ENCODE assay signal across 9 cellular contexts in genomic region chr1:234743866-234744581, GRCh38.
DNase-seq lines count a peak whose midpoint lies in the region; ATAC-seq and TF ChIP-seq lines count a peak whose summit lies in the region.
"Had no signal": no experiment of that assay in that cellular context is flagged by ENCODE, and none has a peak within 500 bp of the region (broad histone marks: within the 10 kb centered on the region; RNA-seq: fewer than 3 reads in every experiment).

No MANE protein-coding gene starts in this region.

- in situ Hi-C loops in GM23248 (cut with MboI) = loop anchor here (25.0 kb wide), 1 partner anchor 257 kb away; the partner anchor contains the start of gene TARBP1

- H3K27me3 ChIP-seq in GM23248 (replicated peaks; ENCODE audit: insufficient read depth) = no peaks in the 10 kb centered on the region
- H3K27me3 ChIP-seq in gastroesophageal sphincter = no peaks in the 10 kb centered on the region
- H3K27me3 ChIP-seq: foreskin keratinocyte had no signal

- no peaks in the 10 kb centered on the region for H4K20me1 ChIP-seq in GM23248 (ENCODE audit: insufficient read depth)

- H3K36me3 ChIP-seq in GM23248 (ENCODE audit: low read depth) (no peaks in the 10 kb centered on the region), gastroesophageal sphincter (no peaks in the 10 kb centered on the region)

- no peak for TF ChIP-seq POLR2A in gastroesophageal sphincter (IDR thresholded peaks at IDR 0.05)

- no peaks in the 10 kb centered on the region for H3K9me3 ChIP-seq in GM23248 (ENCODE audit: low read depth)
- no peaks in the 10 kb centered on the region for H3K9me3 ChIP-seq in gastroesophageal sphincter

- peak overlapping the region; percentile 51 for H2AFZ ChIP-seq in GM23248

- H3K4me2 ChIP-seq in GM23248 (ENCODE audit: unreplicated experiment) = peak overlapping the region; percentile 56

- no peaks in the 10 kb centered on the region for H3K79me2 ChIP-seq in GM23248 (ENCODE audit: insufficient read depth)

- ATAC-seq in gastroesophageal sphincter (no peak), HG03097 (IDR thresholded peaks at IDR 0.05; ENCODE audit: low FRiP score, unreplicated experiment) (no peak)
- ATAC-seq: foreskin keratinocyte had no signal

- 21% methylated on average over 15 of the region's 15 CpGs for WGBS in GM23248 (ENCODE audit: low coverage in 1 of 2, low lambda C conversion rate in 2 of 2, missing lambda C conversion rate in 2 of 2), 2 experiments
- 20 to 31% methylated on average over 8 to 15 of the region's 15 CpGs for WGBS in gastroesophageal sphincter (ENCODE audit: low coverage in 1 of 2), 2 donors

- peak in 1 of 4 experiments; percentile 20 for TF ChIP-seq CTCF in gastroesophageal sphincter (IDR thresholded peaks at IDR 0.05)
- no peak for TF ChIP-seq CTCF in GM20000 (IDR thresholded peaks at IDR 0.05; ENCODE audit: extremely low read depth, missing control alignments)

- no peaks in the 10 kb centered on the region for H3K9me2 ChIP-seq in GM23248 (ENCODE audit: insufficient read depth)

- H3K9ac ChIP-seq in GM23248 = peak overlapping the region; percentile 38

- peak; percentile 35 for DNase-seq in GM23248
- DNase-seq in SHP77 treated with DMSO at 0.1 percent for 48 hours (lab: John Stamatoyannopoulos, UW) = peak; percentile 67
- peak; percentile 41 for DNase-seq in renal cortical epithelial cell (ENCODE audit: low read depth)
- no peak for DNase-seq in NCI-H446 treated with DMSO at 0.1 percent for 48 hours (lab: John Stamatoyannopoulos, UW)
- DNase-seq in stimulated activated CD4-positive, alpha-beta T cell treated with anti-CD3 and anti-CD28 coated beads, Interleukin-2, amount 100 ng/mL, for 48 hours = no peak
- DNase-seq in GM20000 (ENCODE audit: low spot score) = no peak
- DNase-seq: foreskin keratinocyte had no signal

- no peak for TF ChIP-seq EP300 in gastroesophageal sphincter (IDR thresholded peaks at IDR 0.05)

- H3K4me3 ChIP-seq in GM23248 (peak overlapping the region; percentile 44), gastroesophageal sphincter (no peak overlapping the region)

- H3F3A ChIP-seq in GM23248 (ENCODE audit: insufficient read depth) = peaks cover 14% of the 10 kb centered on the region

- H3K27ac ChIP-seq in GM23248 (no peak overlapping the region), gastroesophageal sphincter (peak overlapping the region; percentile 32 to 66 (median 60))
- H3K27ac ChIP-seq: foreskin keratinocyte had no signal

- peaks cover 17% of the 10 kb centered on the region for H3K4me1 ChIP-seq in GM23248 (ENCODE audit: insufficient read depth)
- H3K4me1 ChIP-seq in gastroesophageal sphincter = peaks cover 0 to 19% (median 10%) of the 10 kb centered on the region in 3 donors

Comparison
In these comparisons a context has a peak if more than half of its experiments do, and no peak if none do; other contexts are left out.
1. DNase-seq: peak in GM23248 (single experiment), SHP77 treated with DMSO at 0.1 percent for 48 hours (single experiment) and renal cortical epithelial cell (single experiment); none in NCI-H446 treated with DMSO at 0.1 percent for 48 hours (single experiment), stimulated activated CD4-positive, alpha-beta T cell treated with anti-CD3 and anti-CD28 coated beads, Interleukin-2, amount 100 ng/mL, for 48 hours (0 of 2) and GM20000 (single experiment).